Comparison of ENCODE assay signal across 13 cellular contexts in genomic region chr12:98227162-98227561, GRCh38.
DNase-seq lines count a peak whose midpoint lies in the region; ATAC-seq, FAIRE-seq and TF ChIP-seq lines count a peak whose summit lies in the region.
"Had no signal": no experiment of that assay in that cellular context is flagged by ENCODE, and none has a peak within 500 bp of the region (broad histone marks: within the 10 kb centered on the region; RNA-seq: fewer than 3 reads in every experiment).

No MANE protein-coding gene starts in this region.

- H3K79me1 ChIP-seq in mesendoderm (ENCODE audit: low read length) = no peaks in the 10 kb centered on the region

- H3K4me2 ChIP-seq in DOHH2 (ENCODE audit: low read length) (no peak overlapping the region), astrocyte (ENCODE audit: low read length) (no peak overlapping the region), mesendoderm (ENCODE audit: low read length) (no peak overlapping the region)

- H3K18ac ChIP-seq in mesendoderm (ENCODE audit: low read length) = no peak overlapping the region

- POLR2A ChIA-PET in activated CD4-positive, alpha-beta memory T cell treated with anti-CD3 and anti-CD28 coated beads, Interleukin-2, amount 10 ng/mL, durations not matched to agents 7 days and 5 days (lab: Charles Lee) = no interaction called here

- H3K4me1 Mint-ChIP-seq in astrocyte (ENCODE audit: low read depth, unreplicated experiment) = peaks cover 3% of the 10 kb centered on the region
- H3K4me1 Mint-ChIP-seq in activated CD4-positive, alpha-beta memory T cell treated with anti-CD3 and anti-CD28 coated beads, Interleukin-2, amount 10 ng/mL, durations not matched to agents 7 days and 5 days = no peaks in the 10 kb centered on the region
- H3K4me1 Mint-ChIP-seq: central memory CD8-positive, alpha-beta T cell had no signal

- H3K36me3 ChIP-seq in DOHH2 (ENCODE audit: control insufficient read depth, low read length) (no peaks in the 10 kb centered on the region), astrocyte (ENCODE audit: insufficient read depth, low read length) (no peaks in the 10 kb centered on the region), mesendoderm (ENCODE audit: control insufficient read depth, insufficient read depth, low read length) (no peaks in the 10 kb centered on the region)
- H3K36me3 ChIP-seq: uterus had no signal

- ATAC-seq in HG03045 (IDR thresholded peaks at IDR 0.05; ENCODE audit: unreplicated experiment) (no peak), left cardiac atrium (no peak)
- ATAC-seq: left colon had no signal

- H3K4me3 Mint-ChIP-seq in astrocyte (ENCODE audit: unreplicated experiment) = no peak overlapping the region
- no peak overlapping the region for H3K4me3 Mint-ChIP-seq in activated CD4-positive, alpha-beta memory T cell treated with anti-CD3 and anti-CD28 coated beads, Interleukin-2, amount 10 ng/mL, durations not matched to agents 7 days and 5 days
- H3K4me3 Mint-ChIP-seq: central memory CD8-positive, alpha-beta T cell had no signal

- no peak overlapping the region for H2AFZ ChIP-seq in astrocyte (ENCODE audit: low read depth, low read length)

- no peaks in the 10 kb centered on the region for H3K9me2 ChIP-seq in DOHH2 (replicated peaks; ENCODE audit: control insufficient read depth, low read length)

- no peaks in the 10 kb centered on the region for H3F3A ChIP-seq in DOHH2 (ENCODE audit: control insufficient read depth, insufficient read depth)

- DNase-seq in astrocyte (ENCODE audit: low read depth) = no peak
- peak; percentile 41 for DNase-seq in mesendoderm
- DNase-seq in activated CD4-positive, alpha-beta memory T cell treated with anti-CD3 and anti-CD28 coated beads, Interleukin-2, amount 10 ng/mL, durations not matched to agents 7 days and 5 days = no peak
- DNase-seq in stimulated activated CD4-positive, alpha-beta T cell treated with anti-CD3 and anti-CD28 coated beads, Interleukin-4, amount 100 ng/mL, for 24 hours = no peak
- DNase-seq in left cardiac atrium = no peak
- DNase-seq: activated CD4-positive, alpha-beta T cell treated with anti-CD3 and anti-CD28 coated beads for 1 hour; left colon; NCI-H2171; uterus had no signal

- H3K36me3 Mint-ChIP-seq in astrocyte (ENCODE audit: low read depth, unreplicated experiment) = no peaks in the 10 kb centered on the region
- H3K36me3 Mint-ChIP-seq in activated CD4-positive, alpha-beta memory T cell treated with anti-CD3 and anti-CD28 coated beads, Interleukin-2, amount 10 ng/mL, durations not matched to agents 7 days and 5 days (ENCODE audit: low read depth) = no peaks in the 10 kb centered on the region

- H3K23ac ChIP-seq in mesendoderm (ENCODE audit: low read length) = no peak overlapping the region

- no peak overlapping the region for H3K27ac ChIP-seq in DOHH2 (ENCODE audit: low read depth, low read length)
- H3K27ac ChIP-seq in astrocyte (ENCODE audit: low read depth, low read length) = no peak overlapping the region
- no peak overlapping the region for H3K27ac ChIP-seq in mesendoderm (ENCODE audit: low read depth, low read length)
- H3K27ac ChIP-seq: uterus had no signal

- peaks cover 2% of the 10 kb centered on the region for H3K27me3 Mint-ChIP-seq in astrocyte (ENCODE audit: low read depth, unreplicated experiment)
- peaks cover 8% of the 10 kb centered on the region for H3K27me3 Mint-ChIP-seq in activated CD4-positive, alpha-beta memory T cell treated with anti-CD3 and anti-CD28 coated beads, Interleukin-2, amount 10 ng/mL, durations not matched to agents 7 days and 5 days

- no peak overlapping the region for H3K56ac ChIP-seq in mesendoderm (ENCODE audit: low read length)

- no CpG with 5 or more reads among the region's 6 CpGs for WGBS in mesendoderm (ENCODE audit: extremely low coverage, insufficient coverage, low lambda C conversion rate)

- no peak overlapping the region for H2BK120ac ChIP-seq in mesendoderm (ENCODE audit: low read depth, low read length)

- intact Hi-C loops in left cardiac atrium (cut with DNase I) = loop anchor here in 1 of 2 donors (5.0 kb wide), 1 partner anchor 105 kb away; no protein-coding TSS in a partner anchor

- H2BK5ac ChIP-seq in mesendoderm (ENCODE audit: low read length) = no peak overlapping the region

- H2AK5ac ChIP-seq in mesendoderm (ENCODE audit: low read length) = no peak overlapping the region

- TF ChIP-seq CTCF in DOHH2 (IDR thresholded peaks at IDR 0.05; ENCODE audit: low read depth, low read length, poor library complexity, severe bottlenecking) (peak; percentile 52), LNCAP (IDR thresholded peaks at IDR 0.05) (peak; percentile 60), astrocyte (IDR thresholded peaks at IDR 0.05; ENCODE audit: insufficient read depth, low read depth, low read length) (peak; percentile 31)

- H4K20me1 ChIP-seq in DOHH2 (ENCODE audit: control insufficient read depth, insufficient read depth, low read depth, low read length) = no peaks in the 10 kb centered on the region
- H4K20me1 ChIP-seq in astrocyte (ENCODE audit: insufficient read depth, low read length) = no peaks in the 10 kb centered on the region

- H3K27me3 ChIP-seq in DOHH2 (ENCODE audit: control insufficient read depth, low read length) = no peaks in the 10 kb centered on the region; the same call in 1 of the 2 replicates
- H3K27me3 ChIP-seq in astrocyte (ENCODE audit: insufficient read depth, low read length) = no peaks in the 10 kb centered on the region
- no peaks in the 10 kb centered on the region for H3K27me3 ChIP-seq in mesendoderm (ENCODE audit: insufficient read depth, low read length, poor library complexity)
- H3K27me3 ChIP-seq: uterus had no signal

- no peak overlapping the region for H2BK15ac ChIP-seq in mesendoderm (replicated peaks; ENCODE audit: low read depth)

- no peak overlapping the region for H4K8ac ChIP-seq in mesendoderm (ENCODE audit: low read depth, low read length)

- peaks cover 3% of the 10 kb centered on the region for H3K9me3 Mint-ChIP-seq in astrocyte (ENCODE audit: unreplicated experiment)
- no peaks in the 10 kb centered on the region for H3K9me3 Mint-ChIP-seq in activated CD4-positive, alpha-beta memory T cell treated with anti-CD3 and anti-CD28 coated beads, Interleukin-2, amount 10 ng/mL, durations not matched to agents 7 days and 5 days
- H3K9me3 Mint-ChIP-seq: central memory CD8-positive, alpha-beta T cell had no signal

- no peaks in the 10 kb centered on the region for H3K4me1 ChIP-seq in DOHH2 (ENCODE audit: control insufficient read depth, low read length)
- no peaks in the 10 kb centered on the region for H3K4me1 ChIP-seq in astrocyte (ENCODE audit: insufficient read depth, low read length)
- no peaks in the 10 kb centered on the region for H3K4me1 ChIP-seq in mesendoderm (ENCODE audit: control insufficient read depth, low read depth, low read length)
- H3K4me1 ChIP-seq: uterus had no signal

- no peak overlapping the region for H3K27ac Mint-ChIP-seq in astrocyte (ENCODE audit: unreplicated experiment)
- H3K27ac Mint-ChIP-seq in activated CD4-positive, alpha-beta memory T cell treated with anti-CD3 and anti-CD28 coated beads, Interleukin-2, amount 10 ng/mL, durations not matched to agents 7 days and 5 days = no peak overlapping the region

- H3K4me3 ChIP-seq in DOHH2 (ENCODE audit: low read length) = no peak overlapping the region
- H3K4me3 ChIP-seq in astrocyte (ENCODE audit: insufficient read depth, low read depth, low read length) = no peak overlapping the region
- H3K4me3 ChIP-seq in mesendoderm (ENCODE audit: low read length) = no peak overlapping the region
- H3K4me3 ChIP-seq: uterus had no signal

- H3K9me3 ChIP-seq in DOHH2 (ENCODE audit: control insufficient read depth, insufficient read depth, low read length) = no peaks in the 10 kb centered on the region
- H3K9me3 ChIP-seq in astrocyte (ENCODE audit: insufficient read depth, low read depth, low read length) = no peaks in the 10 kb centered on the region
- H3K9me3 ChIP-seq: uterus had no signal

- CTCF ChIA-PET in activated CD4-positive, alpha-beta memory T cell treated with anti-CD3 and anti-CD28 coated beads, Interleukin-2, amount 10 ng/mL, durations not matched to agents 7 days and 5 days (lab: Charles Lee) = interaction anchor here (0.7 to 2.0 kb wide), 5 partner anchors 9 to 170 kb away, joined by 3 to 9 read pairs (median 5); no protein-coding TSS in a partner anchor

- no peak overlapping the region for H4K5ac ChIP-seq in mesendoderm (ENCODE audit: low read length)

- FAIRE-seq in astrocyte (lab: Jason Lieb, UNC) = no peak

- H3K4ac ChIP-seq in mesendoderm (ENCODE audit: low read depth, low read length) = no peak overlapping the region

- H3K79me2 ChIP-seq in DOHH2 (ENCODE audit: control insufficient read depth, low read length) (no peaks in the 10 kb centered on the region), astrocyte (ENCODE audit: insufficient read depth, low read length) (no peaks in the 10 kb centered on the region), mesendoderm (ENCODE audit: control insufficient read depth, insufficient read depth, low read length) (no peaks in the 10 kb centered on the region)

- H3K9ac ChIP-seq in astrocyte (ENCODE audit: low read length) = no peak overlapping the region
- H3K9ac ChIP-seq in mesendoderm (ENCODE audit: low read length) = no peak overlapping the region
